ENCODE assay signal across 9 cellular contexts in the genomic region with DNA sequence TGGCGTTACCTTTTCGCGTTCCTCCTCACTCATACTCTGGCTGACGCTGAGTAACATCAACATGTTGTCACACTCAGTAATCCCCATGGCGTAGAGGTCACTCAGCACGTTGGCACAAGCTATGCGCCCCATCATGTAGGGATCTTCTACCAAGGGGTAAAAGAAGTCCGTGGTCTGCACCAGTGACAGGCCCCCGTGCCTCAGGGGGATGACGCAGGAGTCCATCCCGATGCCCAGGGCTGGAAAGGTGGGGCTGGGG. TPM values are rescaled to one million over a fixed set of nuclear protein-coding genes. Genes with fewer than 3 reads are reported as not detected.
DNase-seq lines count a peak whose midpoint lies in the region; ATAC-seq, FAIRE-seq and TF ChIP-seq lines count a peak whose summit lies in the region.
"Had no signal": no experiment of that assay in that cellular context is flagged by ENCODE, and none has a peak within 500 bp of the region (broad histone marks: within the 10 kb centered on the region; RNA-seq: fewer than 3 reads in every experiment).

No MANE protein-coding gene starts in this region.

- peaks cover 22% of the 10 kb centered on the region for H3K4me1 ChIP-seq in psoas muscle

- peak overlapping the region; percentile 95 for H3K4me3 ChIP-seq in MG63
- H3K4me3 ChIP-seq in epithelial cell of esophagus (ENCODE audit: low read length): peak overlapping the region; percentile 88
- H3K4me3 ChIP-seq in psoas muscle: peak overlapping the region; percentile 97

- 21 to 24% (median 24%) methylated on average over 11 of the region's 11 CpGs for WGBS in psoas muscle, 3 donors

- intact Hi-C loops in psoas muscle (cut with DNase I): loop anchor here (1.0 to 10.0 kb wide), 3 partner anchors 82 to 190 kb away; a partner anchor contains a TSS

- no peaks in the 10 kb centered on the region for H3K27me3 ChIP-seq in MG63
- H3K27me3 ChIP-seq in psoas muscle (ENCODE audit: insufficient read depth in 3 of 3, low read length in 2 of 3): no peaks in the 10 kb centered on the region

- H3K36me3 ChIP-seq in MG63 (peaks cover 22% of the 10 kb centered on the region), psoas muscle (ENCODE audit: insufficient read depth in 1 of 2, low read depth in 1 of 2) (peaks cover 0 to 17% of the 10 kb centered on the region in 2 donors)

- TF ChIP-seq CTCF in epithelial cell of esophagus (IDR thresholded peaks at IDR 0.05; ENCODE audit: insufficient read depth, low read depth, low read length, missing control alignments) (no peak), psoas muscle (IDR thresholded peaks at IDR 0.05) (no peak)

- no peak for DNase-seq in MG63
- no peak for DNase-seq in epithelial cell of esophagus (ENCODE audit: low read depth)
- DNase-seq in psoas muscle: peak in 1 of 2 donors; percentile 22
- DNase-seq in frontal cortex (ENCODE audit: low spot score in 2 of 2): no peak
- DNase-seq in NCI-H1436 treated with DMSO at 0.1 percent for 48 hours (lab: John Stamatoyannopoulos, UW): no peak
- no peak for DNase-seq in retina

- no peak for FAIRE-seq in frontal cortex (lab: Jason Lieb, UNC)

- ATAC-seq in GM18517 (IDR thresholded peaks at IDR 0.05; ENCODE audit: unreplicated experiment) (peak; percentile 13), psoas muscle (no peak), GM18511 (IDR thresholded peaks at IDR 0.05; ENCODE audit: unreplicated experiment) (no peak)

- H3K9me3 ChIP-seq in MG63: no peaks in the 10 kb centered on the region; the same call in 1 of the 2 replicates
- no peaks in the 10 kb centered on the region for H3K9me3 ChIP-seq in psoas muscle

- peak overlapping the region; percentile 100 for H3K27ac ChIP-seq in psoas muscle

RNA-seq across cellular contexts. Expression of a gene that starts 0.6 kb away (rescaled TPM):
- 75.8 and 110 TPM in 2 replicates for total RNA-seq in MG63 (2014; rRNA removed; shearing (Covaris generic); ENCODE audit: low replicate concordance)
- 10 to 100 TPM; 25.4 to 61.4 (median 46.9) TPM for total RNA-seq in psoas muscle
- 10 to 100 TPM; 39.0 to 96.7 (median 63.8) TPM for polyA plus RNA-seq in psoas muscle
- 12.6 TPM for total RNA-seq in frontal cortex

RNA-seq across cellular contexts. Expression of a gene that starts 15.2 kb away (rescaled TPM):
- total RNA-seq in MG63 (2014; rRNA removed; shearing (Covaris generic); ENCODE audit: low replicate concordance): 106 and 131 TPM in 2 replicates
- 10 to 100 TPM; 23.3 to 54.4 (median 33.9) TPM for total RNA-seq in psoas muscle
- polyA plus RNA-seq in psoas muscle: 10 to 100 TPM; 42.2 to 84.2 (median 52.7) TPM
- 28.9 TPM for total RNA-seq in frontal cortex

RNA-seq across cellular contexts. Expression of a gene that starts 27.5 kb away (rescaled TPM):
- not detected in 2 replicates for total RNA-seq in MG63 (2014; rRNA removed; shearing (Covaris generic); ENCODE audit: low replicate concordance)
- total RNA-seq in psoas muscle: 1 to 10 TPM; 1.1 to 3.0 (median 2.3) TPM
- under 1 TPM; 0.21 to 0.29 (median 0.27) TPM for polyA plus RNA-seq in psoas muscle
- total RNA-seq in frontal cortex: 0.82 TPM
- total RNA-seq: SK-MEL-5 had no signal

RNA-seq across cellular contexts. Expression of a gene that starts 37.7 kb away (rescaled TPM):
- 13.1 and 28.5 TPM in 2 replicates for total RNA-seq in MG63 (2014; rRNA removed; shearing (Covaris generic); ENCODE audit: low replicate concordance)
- total RNA-seq in psoas muscle (10 to 100 TPM in 2 of 4 donors, 1 to 10 TPM in 2; 4.8 to 14.6 (median 9.1) TPM), frontal cortex (9.0 TPM)
- polyA plus RNA-seq in psoas muscle: 1 to 10 TPM; 5.3 to 7.4 (median 5.4) TPM

RNA-seq across cellular contexts. Expression of a gene that starts 49.9 kb away (rescaled TPM):
- total RNA-seq in MG63 (2014; rRNA removed; shearing (Covaris generic); ENCODE audit: low replicate concordance): 17.2 and 19.8 TPM in 2 replicates
- 1 to 10 TPM; 2.8 to 7.8 (median 5.6) TPM for total RNA-seq in psoas muscle
- polyA plus RNA-seq in psoas muscle: 1 to 10 TPM; 2.3 to 7.4 (median 3.2) TPM
- 39.9 TPM for total RNA-seq in frontal cortex
